20 cellular contexts compared by ENCODE assay signal in the genomic region with DNA sequence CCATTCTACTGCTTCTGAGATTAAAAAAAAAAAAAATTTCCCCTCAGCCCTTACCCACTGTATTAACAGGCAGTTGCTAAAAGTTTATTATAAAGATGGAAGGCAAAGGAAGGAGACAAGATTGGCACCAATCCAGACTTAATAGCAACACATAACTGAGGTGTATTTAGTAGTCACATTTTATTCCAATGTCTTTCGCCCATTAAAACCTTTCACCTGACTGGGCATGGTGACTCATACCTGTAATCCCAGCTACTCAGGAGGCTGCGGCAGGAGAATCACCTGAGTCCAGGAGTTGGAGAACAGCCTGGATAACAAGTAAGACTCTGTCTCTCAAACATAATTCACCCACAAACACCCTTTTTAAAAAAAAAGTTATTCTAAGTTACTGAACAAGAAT. TPM values are rescaled to one million over a fixed set of nuclear protein-coding genes. Genes with fewer than 3 reads are reported as not detected.
DNase-seq lines count a peak whose midpoint lies in the region; ATAC-seq, FAIRE-seq and TF ChIP-seq lines count a peak whose summit lies in the region.
"Had no signal": no experiment of that assay in that cellular context is flagged by ENCODE, and none has a peak within 500 bp of the region (broad histone marks: within the 10 kb centered on the region; RNA-seq: fewer than 3 reads in every experiment).

No MANE protein-coding gene starts in this region.

- ATAC-seq in K562 (no peak), Right ventricle myocardium superior (ENCODE audit: poor library complexity) (no peak), mucosa of descending colon (no peak)
- ATAC-seq: GM23338, HepG2 had no signal

- H3K9ac ChIP-seq in K562 (ENCODE audit: insufficient read depth in 1 of 2, low read depth in 2 of 2, low read length in 2 of 2) (no peak overlapping the region), keratinocyte (ENCODE audit: control insufficient read depth, extremely low read depth, insufficient read depth, low read length) (no peak overlapping the region)
- H3K9ac ChIP-seq: BLaER1 treated with 17β-estradiol and CSF1 and Interleukin-3, amounts not matched to agents 10 nM and 100 nM had no signal

- intact Hi-C loops in K562 (cut with micrococcal nuclease) = no loop called here
- intact Hi-C loops in Right ventricle myocardium superior (cut with DNase I) = no loop called here
- intact Hi-C loops in mucosa of descending colon (cut with DNase I, micrococcal nuclease) = loop anchor here in 1 of 2 donors (10.0 kb wide), 1 partner anchor 154 kb away; no protein-coding TSS in a partner anchor

- no peaks in the 10 kb centered on the region; the same call in 1 of the 2 replicates for H4K20me1 ChIP-seq in K562 (replicated peaks; ENCODE audit: control insufficient read depth, insufficient read depth, low read length)
- H4K20me1 ChIP-seq in keratinocyte (ENCODE audit: control insufficient read depth, extremely low read depth, insufficient read depth, low read length) = peaks cover 4% of the 10 kb centered on the region

- no peak for TF ChIP-seq EP300 in K562 (IDR thresholded peaks at IDR 0.05; ENCODE audit: low read length)

- in situ Hi-C loops in K562 (cut with MboI) = no loop called here

- no peak for TF ChIP-seq RAD21 in K562 (CRISPR knock-in tag; conservative IDR thresholded peaks at IDR 0.05 in 1 of 2, IDR thresholded peaks at IDR 0.05 in 1 of 2)

- CTCF ChIA-PET in K562 (lab: Yijun Ruan, JAX; ENCODE audit: low intra/inter-chr PET ratio) = no interaction called here

- H3K9me1 ChIP-seq in K562 (ENCODE audit: control insufficient read depth, insufficient read depth, low read length) = no peaks in the 10 kb centered on the region
- no peaks in the 10 kb centered on the region for H3K9me1 ChIP-seq in keratinocyte (ENCODE audit: control insufficient read depth, extremely low read depth, insufficient read depth, low read length)

- TF ChIP-seq POLR2A in K562 (conservative IDR thresholded peaks at IDR 0.05) = no peak

- no peaks in the 10 kb centered on the region for H3K27me3 ChIP-seq in K562 (ENCODE audit: control insufficient read depth in 2 of 2, insufficient read depth in 2 of 2, low read length in 2 of 2)
- H3K27me3 ChIP-seq in keratinocyte (ENCODE audit: control insufficient read depth, extremely low read depth, insufficient read depth, low read length) = no peaks in the 10 kb centered on the region
- H3K27me3 ChIP-seq: BLaER1 treated with 17β-estradiol and CSF1 and Interleukin-3, amounts not matched to agents 10 nM and 100 nM; SJCRH30 had no signal

- H3K4me3 ChIP-seq in K562 (no peak overlapping the region), keratinocyte (ENCODE audit: control insufficient read depth in 2 of 3, extremely low read depth in 1 of 3, insufficient read depth in 2 of 3, low read depth in 1 of 3, low read length in 3 of 3) (no peak overlapping the region), mucosa of descending colon (no peak overlapping the region)
- H3K4me3 ChIP-seq: BLaER1 treated with 17β-estradiol and CSF1 and Interleukin-3, amounts not matched to agents 10 nM and 100 nM; GM23338; SJCRH30 had no signal

- H3K36me3 ChIP-seq in K562 (ENCODE audit: control insufficient read depth, insufficient read depth, low read length) (peaks cover 4% of the 10 kb centered on the region; the same call in 1 of the 3 replicates), keratinocyte (ENCODE audit: control insufficient read depth in 2 of 2, extremely low read depth in 1 of 2, insufficient read depth in 2 of 2, low read length in 2 of 2) (no peaks in the 10 kb centered on the region), mucosa of descending colon (ENCODE audit: low read depth) (no peaks in the 10 kb centered on the region)
- H3K36me3 ChIP-seq: SJCRH30 had no signal

- H2AFZ ChIP-seq in K562 (ENCODE audit: low read depth, low read length) (no peak overlapping the region), keratinocyte (ENCODE audit: control insufficient read depth, low read length) (no peak overlapping the region)
- H2AFZ ChIP-seq: GM23338 had no signal

- DNase-seq in DMS53 (lab: John Stamatoyannopoulos, UW) = peak; percentile 22
- DNase-seq in DMS53 treated with DMSO at 0.1 percent for 48 hours (lab: John Stamatoyannopoulos, UW; ENCODE audit: unreplicated experiment) = no peak
- peak; percentile 71 for DNase-seq in LoVo (ENCODE audit: low spot score)
- DNase-seq in K562 (ENCODE audit: extremely low read depth in 1 of 4, low spot score in 3 of 4) = no peak
- DNase-seq in keratinocyte (ENCODE audit: low read depth, low spot score) = peak; percentile 36
- no peak for DNase-seq in activated CD4-positive, alpha-beta T cell treated with anti-CD3 and anti-CD28 coated beads, Interleukin-2, amount 50 U/mL, for 1 hour
- DNase-seq in Right ventricle myocardium superior = no peak
- DNase-seq in mucosa of descending colon = no peak
- DNase-seq: DMS153, Kasumi-1, NCI-H1694, NCI-H2171, NCI-H510A, SJCRH30, SW 1271 had no signal

- TF ChIP-seq CTCF in K562 (IDR thresholded peaks at IDR 0.05 in 2 of 3, conservative IDR thresholded peaks at IDR 0.05 in 1 of 3; ENCODE audit: insufficient read depth in 2 of 3, low read depth in 1 of 3, low read length in 3 of 3) = no peak
- TF ChIP-seq CTCF in keratinocyte (optimal IDR thresholded peaks at IDR 0.05 in 1 of 3, IDR thresholded peaks at IDR 0.05 in 1 of 3, conservative IDR thresholded peaks at IDR 0.05 in 1 of 3; ENCODE audit: extremely low read depth in 1 of 3, insufficient read depth in 2 of 3, low read length in 3 of 3) = no peak
- TF ChIP-seq CTCF in mucosa of descending colon (IDR thresholded peaks at IDR 0.05) = no peak

- dilution Hi-C loops in keratinocyte (cut with MboI; ENCODE audit: extremely low pct_ligation_motif_present, low sequenced_read_pairs) = no loop called here

- peaks cover 81% of the 10 kb centered on the region for H3K79me2 ChIP-seq in K562 (ENCODE audit: control insufficient read depth, insufficient read depth, low read length)
- peaks cover 74% of the 10 kb centered on the region for H3K79me2 ChIP-seq in keratinocyte (ENCODE audit: control insufficient read depth, insufficient read depth, low read length)

- no peak for FAIRE-seq in K562 (lab: Jason Lieb, UNC)
- peak; percentile 9 for FAIRE-seq in keratinocyte (lab: Jason Lieb, UNC)
- FAIRE-seq: G401.6, HepG2 had no signal

- 85% methylated on average over 2 of the region's 2 CpGs for WGBS in K562 (ENCODE audit: insufficient coverage, low coverage, missing lambda C conversion rate)

- no peak overlapping the region for H3K27ac ChIP-seq in K562 (ENCODE audit: extremely low read depth, low read depth, low read length)
- no peak overlapping the region for H3K27ac ChIP-seq in keratinocyte (ENCODE audit: control insufficient read depth, insufficient read depth, low read length)
- H3K27ac ChIP-seq: 22Rv1; BLaER1 treated with 17β-estradiol and CSF1 and Interleukin-3, amounts not matched to agents 10 nM and 100 nM; SJCRH30 had no signal

- POLR2A ChIA-PET in K562 (lab: Yijun Ruan, JAX) = no interaction called here

- H3K4me1 ChIP-seq in K562 (replicated peaks in 1 of 2; ENCODE audit: control insufficient read depth in 2 of 2, insufficient read depth in 2 of 2, low read length in 2 of 2) = peaks cover 8 to 15% of the 10 kb centered on the region in 2 experiments; a peak in 4 of 5 replicates
- peaks cover 22% of the 10 kb centered on the region for H3K4me1 ChIP-seq in keratinocyte (ENCODE audit: control insufficient read depth, extremely low read depth, insufficient read depth, low read length)
- H3K4me1 ChIP-seq in mucosa of descending colon (ENCODE audit: low read depth) = peaks cover 16% of the 10 kb centered on the region

- no TSS peak for BruUV-seq in K562 (replicated peaks; lab: Mats Ljungman, UMichigan)

- H3K4me2 ChIP-seq in K562 (ENCODE audit: insufficient read depth, low read length) = no peak overlapping the region
- no peak overlapping the region for H3K4me2 ChIP-seq in keratinocyte (ENCODE audit: control insufficient read depth, extremely low read depth, insufficient read depth, low read depth, low read length)
- H3K4me2 ChIP-seq: GM23338 had no signal

- H3K9me3 ChIP-seq in K562 (replicated peaks; ENCODE audit: control insufficient read depth, insufficient read depth, low read depth, low read length) = no peaks in the 10 kb centered on the region
- H3K9me3 ChIP-seq in keratinocyte (ENCODE audit: control insufficient read depth, low read depth, low read length) = no peaks in the 10 kb centered on the region
- no peaks in the 10 kb centered on the region for H3K9me3 ChIP-seq in mucosa of descending colon
- H3K9me3 ChIP-seq: SJCRH30 had no signal

TF ChIP-seq in K562, 482 proteins besides CTCF, POLR2A, EP300 and RAD21 (continues in another document):
- no peak for TF ChIP-seq MED1 (CRISPR knock-in tag; IDR thresholded peaks at IDR 0.05; ENCODE audit: borderline replicate concordance)
- TF ChIP-seq CREM (IDR thresholded peaks at IDR 0.05; ENCODE audit: low read depth) = no peak
- TF ChIP-seq CC2D1A (IDR thresholded peaks at IDR 0.05) = no peak

RNA-seq across cellular contexts. Expression of gene ACAP2, which starts 4.4 kb away (rescaled TPM):
- 62.8 and 189 TPM in 2 replicates for total RNA-seq in K562 (2011; cell fraction: chromatin; rRNA removed; ENCODE audit: low replicate concordance)
- 38.7 and 57.9 TPM in 2 replicates for total RNA-seq in K562 (2011; cell fraction: nucleolus; rRNA removed)
- 77.0 and 137 TPM in 2 replicates for total RNA-seq in K562 (2011; cell fraction: nucleoplasm; rRNA removed)
- total RNA-seq in K562 (2014; rRNA removed) (29.4 and 36.9 TPM in 2 replicates), K562 (2014; rRNA removed; fragmentation: Illumina TruSeq; extraction: Trizol) (52.7 and 62.3 TPM in 2 replicates), K562 (2015; rRNA removed; fragmentation: Illumina TruSeq; extraction: Trizol) (44.8 and 50.7 TPM in 2 replicates), K562 (2021) (40.1 and 40.6 TPM in 2 replicates), Right ventricle myocardium superior (12.8 TPM), mucosa of descending colon (10 to 100 TPM; 55.2 to 69.2 (median 69.2) TPM)
- polyA plus RNA-seq in K562 (2011; rRNA removed) (25.0 and 34.4 TPM in 2 replicates), K562 (2014; fragmentation: Illumina TruSeq; extraction: Trizol) (24.3 and 27.5 TPM in 2 replicates), K562 (2014; fragmentation: Nextera tagmentation; extraction: Ambion mirVana) (10 to 100 TPM; 10.6 to 12.3 TPM), K562 (2014; rRNA removed) (16.8 and 18.1 TPM in 2 replicates), keratinocyte (15.1 to 23.5 TPM (median 15.7 TPM) in 3 replicates)
- polyA plus RNA-seq in K562 (2011; cell fraction: cytosol; rRNA removed) = 6.8 and 12.6 TPM in 2 replicates
- polyA plus RNA-seq in K562 (2011; cell fraction: nucleus; rRNA removed) = 16.4 and 18.5 TPM in 2 replicates
- 16.3 and 25.4 TPM in 2 replicates for polyA plus RNA-seq in K562 (2012)
- polyA minus RNA-seq in K562 (2011; rRNA and poly(A)+ RNA removed) = 124 and 128 TPM in 2 replicates
- polyA minus RNA-seq in K562 (2011; cell fraction: cytosol; rRNA and poly(A)+ RNA removed) = 34.7 and 48.2 TPM in 2 replicates
- polyA minus RNA-seq in K562 (2011; cell fraction: nucleus; rRNA and poly(A)+ RNA removed) = 53.2 and 81.9 TPM in 2 replicates
- 53.6 TPM for polyA plus RNA-seq in keratinocyte (2011; ENCODE audit: low read depth)
- polyA plus RNA-seq in keratinocyte (2011; cell fraction: cytosol; rRNA removed) = 10.3 and 18.3 TPM in 2 replicates
- 21.9 and 30.1 TPM in 2 replicates for polyA plus RNA-seq in keratinocyte (2011; cell fraction: nucleus; rRNA removed)
- polyA plus RNA-seq in keratinocyte (2012; ENCODE audit: low replicate concordance) = 13.7 and 20.0 TPM in 2 replicates
- polyA minus RNA-seq in keratinocyte = 13.6 to 51.9 TPM (median 25.4 TPM) in 3 replicates
- 31.5 TPM for polyA minus RNA-seq in keratinocyte (2011; cell fraction: cytosol; rRNA and poly(A)+ RNA removed)
- polyA minus RNA-seq in keratinocyte (2011; cell fraction: nucleus; rRNA and poly(A)+ RNA removed) = 46.2 and 70.8 TPM in 2 replicates

Comparison
In these comparisons a context has a peak if more than half of its experiments do, and no peak if none do; other contexts are left out.
1. DNase-seq: peak in DMS53 (single experiment), LoVo (single experiment) and keratinocyte (single experiment); none in DMS53 treated with DMSO at 0.1 percent for 48 hours (single experiment), K562 (0 of 4), activated CD4-positive, alpha-beta T cell treated with anti-CD3 and anti-CD28 coated beads, Interleukin-2, amount 50 U/mL, for 1 hour (single experiment), Right ventricle myocardium superior (single experiment) and mucosa of descending colon (0 of 3).